Comparison of ENCODE assay signal across 8 cellular contexts in the genomic region with DNA sequence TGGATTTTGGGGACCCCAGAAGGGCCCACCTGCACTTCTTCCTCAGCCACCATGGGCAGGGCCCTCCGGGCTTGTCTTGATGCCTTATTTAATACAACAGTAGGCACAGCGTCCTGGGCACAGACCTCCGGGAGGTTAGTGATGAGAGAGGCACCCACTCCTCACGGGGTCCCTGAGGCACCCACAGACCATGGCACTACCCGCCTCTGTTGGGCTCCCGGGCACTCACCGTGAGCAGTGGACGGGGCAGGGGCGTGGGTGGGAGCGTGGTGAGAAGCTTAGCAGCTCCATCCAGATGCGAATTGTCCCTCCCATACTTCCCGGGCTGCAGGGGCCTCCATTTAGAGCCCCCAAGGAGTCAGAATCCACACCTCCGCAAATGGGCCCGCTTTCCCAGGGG. TPM values are rescaled to one million over a fixed set of nuclear protein-coding genes. Genes with fewer than 3 reads are reported as not detected.
DNase-seq lines count a peak whose midpoint lies in the region; ATAC-seq, FAIRE-seq and TF ChIP-seq lines count a peak whose summit lies in the region.
"Had no signal": no experiment of that assay in that cellular context is flagged by ENCODE, and none has a peak within 500 bp of the region (broad histone marks: within the 10 kb centered on the region; RNA-seq: fewer than 3 reads in every experiment).

No MANE protein-coding gene starts in this region.

- WGBS in right lobe of liver (ENCODE audit: insufficient coverage, low coverage, low lambda C conversion rate, missing lambda C conversion rate): 90% methylated on average over 2 of the region's 14 CpGs

- peak in 1 of 4 donors; percentile 2 for ATAC-seq in right lobe of liver

- no peak for FAIRE-seq in HTR-8/SVneo (lab: Jason Lieb, UNC)

- H3K27me3 ChIP-seq in right lobe of liver (no peaks in the 10 kb centered on the region), subcutaneous abdominal adipose tissue (ENCODE audit: control insufficient read depth in 5 of 5, insufficient read depth in 4 of 5, low read length in 5 of 5) (peaks cover 0 to 2% (median 0%) of the 10 kb centered on the region in 5 donors)

- H3K4me3 ChIP-seq in HFF-Myc (replicated peaks; ENCODE audit: low read depth, low read length) (peak overlapping the region; percentile 34; the same call in 1 of the 2 replicates), astrocyte of the cerebellum (ENCODE audit: low read depth, low read length) (peak overlapping the region; percentile 39), right lobe of liver (peak overlapping the region; percentile 32 to 44 (median 41)), subcutaneous abdominal adipose tissue (ENCODE audit: low read depth in 1 of 5, low read length in 5 of 5) (peak overlapping the region in 4 of 5 donors; percentile 48 to 71 (median 57))

- in situ Hi-C loops in astrocyte of the cerebellum (cut with HindIII; ENCODE audit: low sequenced_read_pairs): loop anchor here (5.0 to 10.0 kb wide), 2 partner anchors 54 to 99 kb away; no protein-coding TSS in a partner anchor

- H3K27ac ChIP-seq in right lobe of liver: no peak overlapping the region
- H3K27ac ChIP-seq in subcutaneous abdominal adipose tissue (ENCODE audit: low read depth, low read length): no peak overlapping the region

- no peak for TF ChIP-seq CTCF in HFF-Myc (IDR thresholded peaks at IDR 0.05; ENCODE audit: low read depth, low read length, missing control alignments)
- TF ChIP-seq CTCF in astrocyte of the cerebellum (IDR thresholded peaks at IDR 0.05; ENCODE audit: low read depth, low read length, missing control alignments): no peak
- no peak for TF ChIP-seq CTCF in right lobe of liver (IDR thresholded peaks at IDR 0.05)

- TF ChIP-seq POLR2A in right lobe of liver (IDR thresholded peaks at IDR 0.05): no peak

- H3K9me3 ChIP-seq in right lobe of liver (no peaks in the 10 kb centered on the region), subcutaneous abdominal adipose tissue (ENCODE audit: control insufficient read depth in 5 of 5, low read length in 5 of 5) (no peaks in the 10 kb centered on the region)

- DNase-seq in HFF-Myc (ENCODE audit: extremely low read depth, low read depth) (no peak), astrocyte of the cerebellum (ENCODE audit: low read depth) (no peak), right lobe of liver (no peak), NCI-H2107 treated with DMSO at 0.1 percent for 48 hours (lab: John Stamatoyannopoulos, UW; ENCODE audit: unreplicated experiment) (no peak), NCI-H187 (lab: John Stamatoyannopoulos, UW) (no peak), HTR-8/SVneo (ENCODE audit: insufficient read length, low spot score) (no peak)

- intact Hi-C loops in right lobe of liver (cut with DNase I): no loop called here

- H3K4me1 ChIP-seq in right lobe of liver: peaks cover 0 to 16% (median 3%) of the 10 kb centered on the region in 4 donors
- peaks cover 2 to 28% (median 21%) of the 10 kb centered on the region in 5 donors for H3K4me1 ChIP-seq in subcutaneous abdominal adipose tissue (ENCODE audit: control insufficient read depth in 5 of 5, insufficient read depth in 5 of 5, low read length in 5 of 5)

- H3K9ac ChIP-seq in subcutaneous abdominal adipose tissue (ENCODE audit: low read length in 5 of 5): no peak overlapping the region

- H3K36me3 ChIP-seq in right lobe of liver: no peaks in the 10 kb centered on the region
- no peaks in the 10 kb centered on the region for H3K36me3 ChIP-seq in subcutaneous abdominal adipose tissue (ENCODE audit: control insufficient read depth in 5 of 5, insufficient read depth in 5 of 5, low read length in 5 of 5)

RNA-seq across cellular contexts. Expression of gene MESP2, which starts 0.3 kb away (rescaled TPM):
- under 1 TPM in 1 of 6 experiments, not detected in 5; 0.12 TPM for total RNA-seq in right lobe of liver
- total RNA-seq: activated T-cell treated with anti-CD3 and anti-CD28 coated beads, Interleukin-2, amount 50 U/mL, for 72 hours had no signal

RNA-seq across cellular contexts. Expression of gene MESP1, which starts 24.8 kb away (rescaled TPM):
- total RNA-seq in right lobe of liver: 1 to 10 TPM in 5 of 6 experiments, under 1 TPM in 1; 0.86 to 3.0 (median 2.1) TPM

RNA-seq across cellular contexts. Expression of gene ANPEP, which starts 38.8 kb away (rescaled TPM):
- total RNA-seq in right lobe of liver: 100 to 1,000 TPM; 204 to 386 (median 363) TPM
